Comparison of ENCODE assay signal across 8 cellular contexts in genomic region chr12:47356129-47356622, GRCh38.
A peak's percentile ranks its signal among the peaks of the same experiment; 100 is the strongest.
DNase-seq lines count a peak whose midpoint lies in the region; ATAC-seq and TF ChIP-seq lines count a peak whose summit lies in the region.
"Had no signal": no experiment of that assay in that cellular context is flagged by ENCODE, and none has a peak within 500 bp of the region (broad histone marks: within the 10 kb centered on the region; RNA-seq: fewer than 3 reads in every experiment).

No MANE protein-coding gene starts in this region.

- peaks cover 9% of the 10 kb centered on the region for H3K9me3 Mint-ChIP-seq in T-helper 2 cell treated with Interferon-gamma antibody and Interleukin-4, amounts not matched to agents 5 μg/mL and 100 μg/mL, for 36 hours
- H3K9me3 Mint-ChIP-seq in naive B cell (peaks cover 3 to 17% (median 15%) of the 10 kb centered on the region in 7 donors), type B pancreatic cell (no peaks in the 10 kb centered on the region)

- ATAC-seq in GM19023 (IDR thresholded peaks at IDR 0.05; ENCODE audit: unreplicated experiment) (peak; percentile 85), HG02870 (IDR thresholded peaks at IDR 0.05; ENCODE audit: unreplicated experiment) (peak; percentile 85), naive B cell (ENCODE audit: low read depth in 2 of 2) (peak; percentile 79 to 83), left lobe of liver (no peak)

- H3K27me3 ChIP-seq in esophagus muscularis mucosa, result no peaks in the 10 kb centered on the region

- peak overlapping the region; percentile 96 for H3K27ac Mint-ChIP-seq in T-helper 2 cell treated with Interferon-gamma antibody and Interleukin-4, amounts not matched to agents 5 μg/mL and 100 μg/mL, for 36 hours
- H3K27ac Mint-ChIP-seq in naive B cell, result peak overlapping the region; percentile 96 to 99 (median 98)
- no peak overlapping the region for H3K27ac Mint-ChIP-seq in type B pancreatic cell

- intact Hi-C loops in esophagus muscularis mucosa (cut with DNase I), result no loop called here

- H3K4me3 Mint-ChIP-seq in T-helper 2 cell treated with Interferon-gamma antibody and Interleukin-4, amounts not matched to agents 5 μg/mL and 100 μg/mL, for 36 hours, result peak overlapping the region; percentile 63
- peak overlapping the region; percentile 41 to 88 (median 71) for H3K4me3 Mint-ChIP-seq in naive B cell
- no peak overlapping the region for H3K4me3 Mint-ChIP-seq in type B pancreatic cell

- H3K4me1 ChIP-seq in esophagus muscularis mucosa, result peaks cover 0 to 5% (median 0%) of the 10 kb centered on the region in 4 donors

- peak; percentile 69 for DNase-seq in T-helper 2 cell treated with Interferon-gamma antibody and Interleukin-4, amounts not matched to agents 5 μg/mL and 100 μg/mL, for 36 hours (ENCODE audit: low spot score)
- DNase-seq in naive B cell, result peak; percentile 87
- DNase-seq in esophagus muscularis mucosa (ENCODE audit: extremely low spot score), result no peak
- no peak for DNase-seq in type B pancreatic cell (ENCODE audit: extremely low spot score, unreplicated experiment)
- no peak for DNase-seq in left lobe of liver (ENCODE audit: low spot score)

- H3K9me3 ChIP-seq in esophagus muscularis mucosa, result no peaks in the 10 kb centered on the region

- H3K4me3 ChIP-seq in esophagus muscularis mucosa, result no peak overlapping the region

- H3K27me3 Mint-ChIP-seq in T-helper 2 cell treated with Interferon-gamma antibody and Interleukin-4, amounts not matched to agents 5 μg/mL and 100 μg/mL, for 36 hours (ENCODE audit: low read depth), result no peaks in the 10 kb centered on the region
- no peaks in the 10 kb centered on the region for H3K27me3 Mint-ChIP-seq in naive B cell
- H3K27me3 Mint-ChIP-seq in type B pancreatic cell, result no peaks in the 10 kb centered on the region

- H3K36me3 ChIP-seq in esophagus muscularis mucosa, result no peaks in the 10 kb centered on the region

- TF ChIP-seq POLR2A in esophagus muscularis mucosa (IDR thresholded peaks at IDR 0.05; ENCODE audit: low read depth), result no peak

- 70% methylated on average over 3 of the region's 3 CpGs for WGBS in esophagus muscularis mucosa

- H3K27ac ChIP-seq in esophagus muscularis mucosa (replicated peaks in 1 of 4), result no peak overlapping the region
- H3K27ac ChIP-seq: KMS-11 had no signal

- H3K36me3 Mint-ChIP-seq in T-helper 2 cell treated with Interferon-gamma antibody and Interleukin-4, amounts not matched to agents 5 μg/mL and 100 μg/mL, for 36 hours (ENCODE audit: low read depth), result peaks cover 17% of the 10 kb centered on the region
- H3K36me3 Mint-ChIP-seq in naive B cell (peaks cover 4 to 23% of the 10 kb centered on the region in 2 donors), type B pancreatic cell (no peaks in the 10 kb centered on the region)

- TF ChIP-seq EP300 in esophagus muscularis mucosa (IDR thresholded peaks at IDR 0.05), result no peak

- TF ChIP-seq CTCF in esophagus muscularis mucosa (IDR thresholded peaks at IDR 0.05), result no peak
- TF ChIP-seq CTCF in type B pancreatic cell (conservative IDR thresholded peaks at IDR 0.05), result no peak

- H3K4me1 Mint-ChIP-seq in T-helper 2 cell treated with Interferon-gamma antibody and Interleukin-4, amounts not matched to agents 5 μg/mL and 100 μg/mL, for 36 hours (ENCODE audit: low read depth), result peaks cover 65% of the 10 kb centered on the region
- H3K4me1 Mint-ChIP-seq in naive B cell (peaks cover 59 to 86% (median 70%) of the 10 kb centered on the region in 3 donors), type B pancreatic cell (ENCODE audit: unreplicated experiment) (no peaks in the 10 kb centered on the region)

Comparison
In these comparisons a context has a peak if more than half of its experiments do, and no peak if none do; other contexts are left out.
1. DNase-seq: peak in T-helper 2 cell treated with Interferon-gamma antibody and Interleukin-4, amounts not matched to agents 5 μg/mL and 100 μg/mL, for 36 hours (single experiment) and naive B cell (single experiment); none in esophagus muscularis mucosa (single experiment), type B pancreatic cell (single experiment) and left lobe of liver (single experiment).